18 cellular contexts compared by ENCODE assay signal in the genomic region with DNA sequence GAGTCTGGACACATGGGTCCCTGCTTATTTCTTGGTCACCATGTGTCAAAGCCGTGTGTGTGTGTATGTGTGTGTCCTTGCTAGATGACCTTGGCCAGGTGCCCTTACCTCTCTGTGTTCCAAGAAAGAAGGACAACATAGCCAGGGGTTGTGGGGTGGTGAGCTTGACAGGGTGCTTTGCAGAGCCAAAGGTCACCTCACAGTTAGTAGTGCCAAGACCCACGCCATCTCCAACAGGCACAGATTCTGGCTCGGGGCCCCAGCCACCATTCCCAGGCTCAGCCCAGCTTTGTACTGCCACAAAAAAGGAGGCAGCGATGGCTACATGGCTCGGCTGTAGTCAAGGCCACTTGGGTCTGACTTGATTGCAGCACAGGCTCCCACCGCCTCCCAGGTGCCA. TPM values are rescaled to one million over a fixed set of nuclear protein-coding genes. Genes with fewer than 3 reads are reported as not detected.
DNase-seq lines count a peak whose midpoint lies in the region; ATAC-seq and TF ChIP-seq lines count a peak whose summit lies in the region.
"Had no signal": no experiment of that assay in that cellular context is flagged by ENCODE, and none has a peak within 500 bp of the region (broad histone marks: within the 10 kb centered on the region; RNA-seq: fewer than 3 reads in every experiment).

No MANE protein-coding gene starts in this region.

- peak overlapping the region in 2 of 5 donors; percentile 23 to 40 for H3K27ac ChIP-seq in adrenal gland
- H3K27ac ChIP-seq in mesendoderm (ENCODE audit: low read depth, low read length), result no peak overlapping the region
- peak overlapping the region; percentile 97 for H3K27ac ChIP-seq in temporal lobe (ENCODE audit: low read depth, low read length)
- no peak overlapping the region for H3K27ac ChIP-seq in MM.1S (ENCODE audit: low read length)
- H3K27ac ChIP-seq: SK-N-MC had no signal

- peaks cover 0 to 13% of the 10 kb centered on the region in 2 donors for H3K36me3 ChIP-seq in adrenal gland (replicated peaks in 1 of 2)
- H3K36me3 ChIP-seq in mesendoderm (ENCODE audit: control insufficient read depth, insufficient read depth, low read length), result peaks cover 2% of the 10 kb centered on the region
- H3K36me3 ChIP-seq in MM.1S (replicated peaks; ENCODE audit: insufficient read depth, low read length), result peaks cover 5% of the 10 kb centered on the region

- H2BK15ac ChIP-seq in mesendoderm (replicated peaks; ENCODE audit: low read depth), result no peak overlapping the region

- H3K9ac ChIP-seq in mesendoderm (ENCODE audit: low read length), result no peak overlapping the region
- H3K9ac ChIP-seq in MM.1S (ENCODE audit: low read length), result no peak overlapping the region

- no peak overlapping the region for H3K18ac ChIP-seq in mesendoderm (ENCODE audit: low read length)

- TF ChIP-seq POLR2A in adrenal gland (IDR thresholded peaks at IDR 0.05), result no peak

- no peaks in the 10 kb centered on the region for H3K79me2 ChIP-seq in mesendoderm (ENCODE audit: control insufficient read depth, insufficient read depth, low read length)
- H3K79me2 ChIP-seq in MM.1S (ENCODE audit: low read length), result no peaks in the 10 kb centered on the region

- no peaks in the 10 kb centered on the region for H3K9me3 ChIP-seq in adrenal gland (replicated peaks in 1 of 3)
- no peaks in the 10 kb centered on the region for H3K9me3 ChIP-seq in MM.1S (replicated peaks; ENCODE audit: insufficient read depth, low read length)
- H3K9me3 ChIP-seq: MG63, thyroid gland had no signal

- no peak overlapping the region for H3K4me3 ChIP-seq in adrenal gland
- no peak overlapping the region for H3K4me3 ChIP-seq in mesendoderm (ENCODE audit: low read length)
- no peak overlapping the region for H3K4me3 ChIP-seq in MM.1S (ENCODE audit: low read length)
- H3K4me3 ChIP-seq: lung, MG63, SK-N-MC, thyroid gland had no signal

- H4K8ac ChIP-seq in mesendoderm (ENCODE audit: low read depth, low read length), result no peak overlapping the region

- no peak overlapping the region for H4K5ac ChIP-seq in mesendoderm (ENCODE audit: low read length)

- H3F3A ChIP-seq in MM.1S (ENCODE audit: insufficient read depth, low read length), result no peaks in the 10 kb centered on the region

- H3K27me3 ChIP-seq in adrenal gland (no peaks in the 10 kb centered on the region), mesendoderm (ENCODE audit: insufficient read depth, low read length, poor library complexity) (no peaks in the 10 kb centered on the region), MM.1S (replicated peaks; ENCODE audit: insufficient read depth, low read length) (no peaks in the 10 kb centered on the region)
- H3K27me3 ChIP-seq: MG63, thyroid gland had no signal

- no peak overlapping the region for H2AK5ac ChIP-seq in mesendoderm (ENCODE audit: low read length)

- no peak overlapping the region for H3K4ac ChIP-seq in mesendoderm (ENCODE audit: low read depth, low read length)

- intact Hi-C loops in adrenal gland (cut with DNase I), result loop anchor here (5.0 kb wide), 2 partner anchors 40 to 50 kb away; partner anchors contain the start of gene CXXC5 (in 1 of the 2)
- intact Hi-C loops in Right ventricle myocardium superior (cut with DNase I), result no loop called here

- H3K4me1 ChIP-seq in adrenal gland (replicated peaks in 1 of 2) (peaks cover 10 to 26% of the 10 kb centered on the region in 2 donors), mesendoderm (ENCODE audit: control insufficient read depth, low read depth, low read length) (peaks cover 32% of the 10 kb centered on the region), MM.1S (ENCODE audit: low read length) (no peaks in the 10 kb centered on the region)

- peak; percentile 50 for ATAC-seq in Right ventricle myocardium superior (ENCODE audit: poor library complexity)

- no peak overlapping the region for H2BK120ac ChIP-seq in mesendoderm (ENCODE audit: low read depth, low read length)

- H3K4me2 ChIP-seq in mesendoderm (ENCODE audit: low read length), result no peak overlapping the region
- no peak overlapping the region for H3K4me2 ChIP-seq in MM.1S (ENCODE audit: low read depth, low read length)

- DNase-seq in adrenal gland, result peak in 4 of 7 donors; percentile 52 to 69 (median 61)
- DNase-seq in Right ventricle myocardium superior, result peak; percentile 62
- no peak for DNase-seq in mesendoderm
- no peak for DNase-seq in GM10266 (ENCODE audit: extremely low spot score)
- no peak for DNase-seq in activated CD4-positive, alpha-beta T cell treated with anti-CD3 and anti-CD28 coated beads for 1 hour
- no peak for DNase-seq in MM.1S
- DNase-seq: activated CD4-positive, alpha-beta T cell treated with anti-CD3 and anti-CD28 coated beads, Interleukin-2, amount 10 ng/mL, durations not matched to agents 7 days and 5 days; DMS153; foreskin fibroblast; H9; MG63; NCI-H187; stimulated activated CD4-positive, alpha-beta T cell treated with anti-CD3 and anti-CD28 coated beads, Interleukin-4, amount 100 ng/mL, for 24 hours; stimulated activated CD8-positive, alpha-beta memory T cell treated with anti-CD3 and anti-CD28 coated beads, Interleukin-4, amount 100 ng/mL, for 48 hours had no signal

- no peaks in the 10 kb centered on the region for H4K20me1 ChIP-seq in MM.1S (ENCODE audit: insufficient read depth, low read length)

- H2BK5ac ChIP-seq in mesendoderm (ENCODE audit: low read length), result no peak overlapping the region

- TF ChIP-seq CTCF in adrenal gland (IDR thresholded peaks at IDR 0.05), result no peak
- no peak for TF ChIP-seq CTCF in GM10266 (IDR thresholded peaks at IDR 0.05; ENCODE audit: control insufficient read depth, insufficient read depth, low read depth, missing control alignments)
- TF ChIP-seq CTCF in MM.1S (IDR thresholded peaks at IDR 0.05; ENCODE audit: low read length), result no peak

- H3K23ac ChIP-seq in mesendoderm (ENCODE audit: low read length), result no peak overlapping the region

- WGBS in adrenal gland, 4 donors, result 38 to 69% (median 49%) methylated on average over 1 to 6 of the region's 6 CpGs
- WGBS in mesendoderm (ENCODE audit: extremely low coverage, insufficient coverage, low lambda C conversion rate), result no CpG with 5 or more reads among the region's 6 CpGs

- H2AFZ ChIP-seq in MM.1S (ENCODE audit: low read length), result no peak overlapping the region

- peak overlapping the region; percentile 35 for H3K56ac ChIP-seq in mesendoderm (ENCODE audit: low read length)

- H3K9me2 ChIP-seq in MM.1S (replicated peaks; ENCODE audit: insufficient read depth, low read length), result no peaks in the 10 kb centered on the region

- peaks cover 16% of the 10 kb centered on the region for H3K79me1 ChIP-seq in mesendoderm (ENCODE audit: low read length)

RNA-seq across cellular contexts. Expression of gene CXXC5, which starts 39.5 kb away (rescaled TPM):
- total RNA-seq in adrenal gland (10 to 100 TPM; 33.5 to 79.3 (median 42.4) TPM), Right ventricle myocardium superior (67.3 TPM), temporal lobe (33.4 TPM)
- 10 to 100 TPM; 17.7 to 29.8 (median 27.8) TPM for polyA plus RNA-seq in adrenal gland
- polyA plus RNA-seq in mesendoderm (2013, experiment 1 of 2), result 90.1 TPM
- 88.3 TPM for polyA plus RNA-seq in mesendoderm (2013, experiment 2 of 2)

Comparison
In these comparisons a context has a peak if more than half of its experiments do, and no peak if none do; other contexts are left out.
1. DNase-seq: peak in adrenal gland (4 of 7) and Right ventricle myocardium superior (single experiment); none in mesendoderm (single experiment), GM10266 (single experiment), activated CD4-positive, alpha-beta T cell treated with anti-CD3 and anti-CD28 coated beads for 1 hour (single experiment) and MM.1S (single experiment).